Comparison of ENCODE assay signal across 25 cellular contexts in the genomic region with DNA sequence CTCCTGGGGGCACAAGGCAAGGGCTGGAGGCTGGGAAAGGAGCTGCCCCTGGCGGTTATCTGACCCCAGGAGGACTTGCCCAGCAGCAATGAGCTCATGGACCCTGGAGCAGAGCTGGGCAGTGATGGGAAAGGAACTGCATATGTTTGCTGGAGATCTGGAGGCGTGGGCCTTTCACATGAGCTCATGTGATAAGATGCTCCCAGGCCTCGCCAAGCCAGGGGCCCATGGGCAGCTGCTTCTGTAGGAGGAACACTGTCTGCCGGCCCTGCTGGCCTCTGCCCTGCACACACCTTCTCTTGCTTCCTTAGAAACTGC. TPM values are rescaled to one million over a fixed set of nuclear protein-coding genes. Genes with fewer than 3 reads are reported as not detected.
A peak's percentile ranks its signal among the peaks of the same experiment; 100 is the strongest.
DNase-seq lines count a peak whose midpoint lies in the region; ATAC-seq and TF ChIP-seq lines count a peak whose summit lies in the region.
"Had no signal": no experiment of that assay in that cellular context is flagged by ENCODE, and none has a peak within 500 bp of the region (broad histone marks: within the 10 kb centered on the region; RNA-seq: fewer than 3 reads in every experiment).

No MANE protein-coding gene starts in this region.

- TF ChIP-seq CTCF in GM23338 (conservative IDR thresholded peaks at IDR 0.05; ENCODE audit: low read depth in 2 of 2) (no peak), heart right ventricle (IDR thresholded peaks at IDR 0.05) (no peak)

- no peak overlapping the region for H3K27ac ChIP-seq in GM23338 (ENCODE audit: low read depth)
- H3K27ac ChIP-seq in heart right ventricle: peak overlapping the region in 7 of 10 donors; percentile 25 to 67 (median 60)
- H3K27ac ChIP-seq: esophagus squamous epithelium, parathyroid adenoma, Peyer's patch, suprapubic skin, uterus, WERI-Rb-1 had no signal

- H2AFZ ChIP-seq in GM23338: peak overlapping the region; percentile 23; the same call in 1 of the 2 replicates
- H2AFZ ChIP-seq: parathyroid adenoma had no signal

- no peaks in the 10 kb centered on the region for H3K36me3 Mint-ChIP-seq in GM23338 (ENCODE audit: low read depth)
- H3K36me3 Mint-ChIP-seq: activated naive CD8-positive, alpha-beta T cell treated with anti-CD3 and anti-CD28 coated beads for 36 hours; CD8-positive, alpha-beta T cell; naive B cell had no signal

- H4K20me1 ChIP-seq in GM23338 (replicated peaks; ENCODE audit: insufficient read depth): no peaks in the 10 kb centered on the region

- H3K4me1 ChIP-seq in GM23338 (ENCODE audit: insufficient read depth) (no peaks in the 10 kb centered on the region), heart right ventricle (peaks cover 0 to 29% (median 0%) of the 10 kb centered on the region in 9 donors)
- H3K4me1 ChIP-seq: parathyroid adenoma, Peyer's patch, suprapubic skin, uterus had no signal

- no peaks in the 10 kb centered on the region for H3K4me1 Mint-ChIP-seq in GM23338

- H3K4me2 ChIP-seq in GM23338: no peak overlapping the region

- no peak for DNase-seq in GM23338 (ENCODE audit: low spot score)
- peak; percentile 28 for DNase-seq in SK-MEL-5 (ENCODE audit: low read depth, low spot score)
- no peak for DNase-seq in heart right ventricle
- peak; percentile 31 for DNase-seq in retina
- no peak for DNase-seq in NK-92 (lab: John Stamatoyannopoulos, UW; ENCODE audit: unreplicated experiment)
- DNase-seq: activated CD4-positive, alpha-beta T cell treated with anti-CD3 and anti-CD28 coated beads, Interleukin-2, amount 50 U/mL, for 1 hour; activated naive CD8-positive, alpha-beta T cell treated with anti-CD3 and anti-CD28 coated beads for 36 hours; CD8-positive, alpha-beta T cell; effector CD8-positive, alpha-beta T cell; esophagus squamous epithelium; HFFc6; mesendoderm; naive B cell; NCI-H1092 treated with DMSO at 0.1 percent for 48 hours; NCI-H446 treated with DMSO at 0.1 percent for 48 hours; NK-92 treated with Interleukin-12 subunit alpha and Interleukin-12 subunit beta, amount 100 ng/mL, for 24 hours; uterus; WERI-Rb-1 had no signal

- peaks cover 4% of the 10 kb centered on the region; the same call in 1 of the 2 replicates for H3K9me2 ChIP-seq in GM23338 (ENCODE audit: insufficient read depth)

- no peaks in the 10 kb centered on the region for H3K9me3 Mint-ChIP-seq in GM23338
- H3K9me3 Mint-ChIP-seq: activated naive CD8-positive, alpha-beta T cell treated with anti-CD3 and anti-CD28 coated beads for 36 hours; CD8-positive, alpha-beta T cell; HFFc6; naive B cell; T-helper 1 cell treated with Interleukin-12 subunit alpha and Interleukin-12 subunit beta and Interleukin-4 antibody, amounts not matched to agents 30 μg/mL and 1 μg/mL, for 36 hours had no signal

- no peak overlapping the region for H3K4me3 Mint-ChIP-seq in GM23338
- H3K4me3 Mint-ChIP-seq: activated naive CD8-positive, alpha-beta T cell treated with anti-CD3 and anti-CD28 coated beads for 36 hours; CD8-positive, alpha-beta T cell; HFFc6; T-helper 1 cell treated with Interleukin-12 subunit alpha and Interleukin-12 subunit beta and Interleukin-4 antibody, amounts not matched to agents 30 μg/mL and 1 μg/mL, for 36 hours had no signal

- intact Hi-C loops in heart right ventricle (cut with DNase I): no loop called here

- H3K4me3 ChIP-seq in GM23338: no peak overlapping the region
- H3K4me3 ChIP-seq in heart right ventricle: no peak overlapping the region
- H3K4me3 ChIP-seq: esophagus squamous epithelium, Peyer's patch, suprapubic skin, uterus had no signal

- H3K27me3 ChIP-seq in GM23338 (ENCODE audit: insufficient read depth) (no peaks in the 10 kb centered on the region), heart right ventricle (peaks cover 0 to 9% (median 2%) of the 10 kb centered on the region in 7 donors)
- H3K27me3 ChIP-seq: Peyer's patch, uterus had no signal

- no peak for ATAC-seq in GM23338
- peak in 1 of 8 donors; percentile 12 for ATAC-seq in heart right ventricle
- ATAC-seq in esophagus mucosa: no peak
- no peak for ATAC-seq in GM18502 (IDR thresholded peaks at IDR 0.05; ENCODE audit: poor library complexity, unreplicated experiment)
- ATAC-seq: CD8-positive, alpha-beta T cell had no signal

- WGBS in heart right ventricle, 2 donors: 64 to 67% methylated on average over 4 of the region's 4 CpGs

- no peak overlapping the region for H3K27ac Mint-ChIP-seq in GM23338
- H3K27ac Mint-ChIP-seq: activated naive CD8-positive, alpha-beta T cell treated with anti-CD3 and anti-CD28 coated beads for 36 hours; CD8-positive, alpha-beta T cell; HFFc6; naive B cell; T-helper 1 cell treated with Interleukin-12 subunit alpha and Interleukin-12 subunit beta and Interleukin-4 antibody, amounts not matched to agents 30 μg/mL and 1 μg/mL, for 36 hours had no signal

- no peaks in the 10 kb centered on the region for H3K36me3 ChIP-seq in GM23338 (ENCODE audit: insufficient read depth)
- no peaks in the 10 kb centered on the region for H3K36me3 ChIP-seq in heart right ventricle
- H3K36me3 ChIP-seq: esophagus squamous epithelium, Peyer's patch, suprapubic skin, uterus, WERI-Rb-1 had no signal

- no peaks in the 10 kb centered on the region for H3K9me3 ChIP-seq in heart right ventricle
- H3K9me3 ChIP-seq: esophagus squamous epithelium, Peyer's patch, suprapubic skin, uterus had no signal

- no peaks in the 10 kb centered on the region for H3K79me2 ChIP-seq in GM23338 (replicated peaks; ENCODE audit: insufficient read depth)
- H3K79me2 ChIP-seq: parathyroid adenoma had no signal

- H3F3A ChIP-seq in GM23338 (replicated peaks; ENCODE audit: low read depth): no peaks in the 10 kb centered on the region

- in situ Hi-C loops in SK-MEL-5 (cut with HindIII; ENCODE audit: low pct_unique_long_range_greater_than_20kb, low sequenced_read_pairs): no loop called here

- peaks cover 10% of the 10 kb centered on the region for H3K27me3 Mint-ChIP-seq in GM23338 (ENCODE audit: insufficient read depth, low read depth, poor library complexity)
- H3K27me3 Mint-ChIP-seq: activated naive CD8-positive, alpha-beta T cell treated with anti-CD3 and anti-CD28 coated beads for 36 hours had no signal

TF ChIP-seq in GM23338, 12 proteins besides CTCF, POLR2A, EP300 and RAD21 (continues in another document):
- no peak for TF ChIP-seq ZNF114 (CRISPR knock-in tag; IDR thresholded peaks at IDR 0.05)
- TF ChIP-seq, protein P1, sequence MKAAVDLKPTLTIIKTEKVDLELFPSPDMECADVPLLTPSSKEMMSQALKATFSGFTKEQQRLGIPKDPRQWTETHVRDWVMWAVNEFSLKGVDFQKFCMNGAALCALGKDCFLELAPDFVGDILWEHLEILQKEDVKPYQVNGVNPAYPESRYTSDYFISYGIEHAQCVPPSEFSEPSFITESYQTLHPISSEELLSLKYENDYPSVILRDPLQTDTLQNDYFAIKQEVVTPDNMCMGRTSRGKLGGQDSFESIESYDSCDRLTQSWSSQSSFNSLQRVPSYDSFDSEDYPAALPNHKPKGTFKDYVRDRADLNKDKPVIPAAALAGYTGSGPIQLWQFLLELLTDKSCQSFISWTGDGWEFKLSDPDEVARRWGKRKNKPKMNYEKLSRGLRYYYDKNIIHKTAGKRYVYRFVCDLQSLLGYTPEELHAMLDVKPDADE (IDR thresholded peaks at IDR 0.05): no peak

RNA-seq across cellular contexts. Expression of a gene that starts 9.0 kb away (rescaled TPM):
- 0.43 and 2.2 TPM in 2 replicates for total RNA-seq in GM23338 (2014; rRNA removed; shearing (Covaris generic))
- 6.3 and 10.2 TPM in 2 replicates for polyA plus RNA-seq in GM23338 (2016; fragmentation: Nextera tagmentation; extraction: Ambion mirVana)
- 2.1 and 2.4 TPM in 2 replicates for total RNA-seq in SK-MEL-5 (2014; rRNA removed; shearing (Covaris generic))
- 19.2 and 22.0 TPM in 2 replicates for polyA plus RNA-seq in SK-MEL-5 (2015; cell fraction: cytosol; rRNA removed)
- 8.1 and 9.8 TPM in 2 replicates for polyA plus RNA-seq in SK-MEL-5 (2015; cell fraction: nucleus; rRNA removed)
- 1 to 10 TPM in 7 of 10 donors, under 1 TPM in 3; 0.28 to 8.7 (median 1.9) TPM for total RNA-seq in heart right ventricle
- polyA plus RNA-seq in heart right ventricle: 1 to 10 TPM; 4.3 to 5.9 TPM
- 2.1 TPM for total RNA-seq in esophagus mucosa
- total RNA-seq: chondrocyte, HFFc6, Peyer's patch, suprapubic skin had no signal

RNA-seq across cellular contexts. Expression of a gene that starts 26.3 kb away (rescaled TPM):
- total RNA-seq in GM23338 (2014; rRNA removed; shearing (Covaris generic)): 17.4 and 25.3 TPM in 2 replicates
- polyA plus RNA-seq in GM23338 (2016; fragmentation: Nextera tagmentation; extraction: Ambion mirVana) (15.0 and 15.2 TPM in 2 replicates), heart right ventricle (10 to 100 TPM in 1 of 2 donors, 1 to 10 TPM in 1; 9.5 to 22.5 TPM)
- 21.5 and 22.9 TPM in 2 replicates for total RNA-seq in SK-MEL-5 (2014; rRNA removed; shearing (Covaris generic))
- 24.5 and 25.1 TPM in 2 replicates for polyA plus RNA-seq in SK-MEL-5 (2015; cell fraction: cytosol; rRNA removed)
- polyA plus RNA-seq in SK-MEL-5 (2015; cell fraction: nucleus; rRNA removed): 51.1 and 79.1 TPM in 2 replicates
- total RNA-seq in heart right ventricle (10 to 100 TPM; 15.2 to 24.5 (median 18.5) TPM), esophagus mucosa (25.0 TPM)

Comparison
In these comparisons a context has a peak if more than half of its experiments do, and no peak if none do; other contexts are left out.
1. DNase-seq: peak in SK-MEL-5 (single experiment) and retina (single experiment); none in GM23338 (single experiment), heart right ventricle (0 of 2) and NK-92 (single experiment).